ENCODE assay signal across 8 cellular contexts in the genomic region with DNA sequence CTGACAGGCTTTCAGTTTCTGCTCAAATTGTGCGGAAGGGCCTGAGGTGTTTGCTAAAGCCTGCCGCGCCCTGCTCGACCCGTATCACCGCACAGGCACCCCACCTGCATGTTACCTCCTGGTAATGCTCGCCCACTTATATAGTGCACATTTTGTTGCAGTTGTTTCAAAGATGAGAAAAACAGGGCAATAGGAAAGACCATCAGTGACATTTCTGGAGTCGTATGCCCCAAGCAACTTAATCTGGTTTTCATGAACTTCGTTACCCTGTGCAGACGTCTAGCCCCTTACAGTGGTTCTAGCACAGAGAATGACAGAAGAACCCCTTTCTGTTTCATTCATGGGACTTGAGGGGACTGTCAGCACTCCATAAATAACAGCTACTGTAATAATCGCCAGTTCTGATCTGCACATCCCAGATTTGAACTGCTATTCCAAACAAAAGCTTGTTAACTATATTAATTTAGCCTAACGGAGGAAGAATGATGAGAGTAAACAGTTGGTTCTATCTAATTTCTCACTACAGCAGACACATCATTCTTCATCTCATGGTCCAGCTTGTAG. TPM values are rescaled to one million over a fixed set of nuclear protein-coding genes. Genes with fewer than 3 reads are reported as not detected.
DNase-seq lines count a peak whose midpoint lies in the region; ATAC-seq and TF ChIP-seq lines count a peak whose summit lies in the region.

No MANE protein-coding gene starts in this region.

- no peaks in the 10 kb centered on the region for H3K9me3 Mint-ChIP-seq in memory B cell

- no peaks in the 10 kb centered on the region for H3K27me3 Mint-ChIP-seq in memory B cell

- H3K27ac Mint-ChIP-seq in memory B cell, result peak overlapping the region; percentile 97

- no peaks in the 10 kb centered on the region for H3K9me3 ChIP-seq in BE2C

- H3K27me3 ChIP-seq in BE2C, result no peaks in the 10 kb centered on the region

- H3K36me3 ChIP-seq in BE2C, result peaks cover 20% of the 10 kb centered on the region

- ATAC-seq in GM19372 (IDR thresholded peaks at IDR 0.05; ENCODE audit: low read depth, unreplicated experiment) (peak; percentile 3), HG03439 (IDR thresholded peaks at IDR 0.05; ENCODE audit: unreplicated experiment) (peak; percentile 19), memory B cell (ENCODE audit: low read depth) (peak; percentile 19)

- peaks cover 5% of the 10 kb centered on the region for H3K4me1 ChIP-seq in BE2C

- DNase-seq in BE2C, result no peak
- no peak for DNase-seq in astrocyte of the spinal cord (ENCODE audit: low read depth, low spot score)
- DNase-seq in memory B cell (ENCODE audit: low spot score in 2 of 2), result no peak
- no peak for DNase-seq in cortex of kidney (lab: John Stamatoyannopoulos, UW)
- DNase-seq in NCI-H1417 (lab: John Stamatoyannopoulos, UW), result no peak
- DNase-seq in NCI-H1436 (lab: John Stamatoyannopoulos, UW), result no peak

- peak overlapping the region; percentile 94 for H3K4me3 Mint-ChIP-seq in memory B cell

- peaks cover 19% of the 10 kb centered on the region for H3K4me1 Mint-ChIP-seq in memory B cell

- in situ Hi-C loops in astrocyte of the spinal cord (cut with HindIII; ENCODE audit: low sequenced_read_pairs), result no loop called here

- H3K4me3 ChIP-seq in BE2C (ENCODE audit: low read depth, low read length), result peak overlapping the region; percentile 83
- peak overlapping the region; percentile 61 for H3K4me3 ChIP-seq in astrocyte of the spinal cord (ENCODE audit: low read depth, low read length)

- no peak for TF ChIP-seq CTCF in BE2C (IDR thresholded peaks at IDR 0.05; ENCODE audit: low read depth, low read length)
- no peak for TF ChIP-seq CTCF in astrocyte of the spinal cord (IDR thresholded peaks at IDR 0.05; ENCODE audit: low read depth, low read length)

- H3K36me3 Mint-ChIP-seq in memory B cell, result peaks cover 8% of the 10 kb centered on the region

RNA-seq across cellular contexts. Expression of gene DCTD, which starts 0.9 kb away (rescaled TPM):
- 112 TPM for polyA plus RNA-seq in BE2C (2012; ENCODE audit: insufficient read depth, insufficient read length, low read depth)
